ENCODE assay signal across 1 cellular context in the genomic region with DNA sequence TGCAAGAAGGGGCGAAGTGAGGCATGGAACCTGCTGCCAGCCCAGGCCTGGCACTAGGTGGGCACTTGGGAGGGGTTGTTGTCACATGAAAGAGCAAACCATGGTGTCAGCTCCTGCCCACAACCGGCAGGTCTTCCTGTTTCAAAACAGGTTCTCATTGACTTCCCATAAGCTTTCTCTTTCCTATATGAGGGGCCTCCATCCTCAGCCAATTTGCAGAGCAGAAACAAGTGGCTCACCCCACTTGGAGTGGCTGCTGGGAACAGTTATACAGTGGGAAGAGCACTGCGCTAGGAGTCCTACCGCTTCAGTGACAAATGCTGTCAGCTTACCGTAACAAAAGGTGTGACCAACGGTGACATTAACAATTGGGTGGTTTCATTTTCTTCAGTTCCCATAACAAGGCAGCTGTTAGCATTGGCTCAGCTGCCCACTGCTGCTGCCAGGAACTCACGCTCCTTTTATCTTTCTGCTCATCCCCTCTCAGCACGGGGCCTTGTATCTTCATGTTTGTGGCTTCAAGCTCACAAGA.
A peak's percentile ranks its signal among the peaks of the same experiment; 100 is the strongest.
TF ChIP-seq lines count a peak whose summit lies in the region.

No MANE protein-coding gene starts in this region.

TF ChIP-seq in GM12878, 131 proteins besides CTCF, POLR2A, EP300 and RAD21 (continued from another document):
- TF ChIP-seq CREM (IDR thresholded peaks at IDR 0.05; ENCODE audit: low read depth): no peak
- no peak for TF ChIP-seq SREBF1 (IDR thresholded peaks at IDR 0.05; ENCODE audit: low read length)
- peak; percentile 30; the same call in 1 of the 2 replicates for TF ChIP-seq ATF7 (IDR thresholded peaks at IDR 0.05; ENCODE audit: low read depth)
